16 cellular contexts compared by ENCODE assay signal in the genomic region with DNA sequence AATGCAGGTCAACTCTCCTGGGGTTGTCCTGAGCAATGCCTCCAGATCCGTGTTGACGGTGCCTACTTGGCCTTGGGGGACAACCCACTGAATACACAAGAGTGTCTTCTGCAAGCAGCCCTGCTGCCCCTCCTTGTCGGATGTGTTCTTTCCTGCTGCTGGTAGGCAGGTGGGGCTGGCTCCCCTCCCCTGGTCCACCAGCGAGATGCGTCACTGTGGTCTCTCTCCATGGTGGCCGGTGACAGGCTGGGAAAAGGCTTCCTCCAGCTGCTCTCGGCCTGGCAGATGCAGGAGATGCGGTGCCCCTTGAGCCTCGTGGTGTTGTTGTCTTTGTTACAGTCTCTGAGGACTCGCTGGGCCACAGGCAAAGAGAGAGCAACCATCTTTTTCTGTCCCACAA.
A peak's percentile ranks its signal among the peaks of the same experiment; 100 is the strongest.
DNase-seq lines count a peak whose midpoint lies in the region; ATAC-seq and TF ChIP-seq lines count a peak whose summit lies in the region.
"Had no signal": no experiment of that assay in that cellular context is flagged by ENCODE, and none has a peak within 500 bp of the region (broad histone marks: within the 10 kb centered on the region; RNA-seq: fewer than 3 reads in every experiment).

No MANE protein-coding gene starts in this region.

- TF ChIP-seq POLR2A in right lobe of liver (IDR thresholded peaks at IDR 0.05): no peak

- DNase-seq in colonic mucosa: peak; percentile 15
- peak; percentile 83 for DNase-seq in osteocyte (ENCODE audit: extremely low spot score, unreplicated experiment)
- no peak for DNase-seq in OCI-M2 (lab: John Stamatoyannopoulos, UW; ENCODE audit: unreplicated experiment)
- no peak for DNase-seq in right lobe of liver
- DNase-seq in stimulated activated naive CD4-positive, alpha-beta T cell treated with Interleukin-2 at 50 U/mL for 16 hours (lab: John Stamatoyannopoulos, UW): no peak
- DNase-seq: C1 segment of cervical spinal cord; Calu3; CD4-positive, alpha-beta memory T cell; COR-L47; DMS53; DMS79 treated with DMSO at 0.1 percent for 48 hours; GF-D8; GOT3; H7; HCEC 1CT had no signal

- TF ChIP-seq CTCF in colonic mucosa (IDR thresholded peaks at IDR 0.05) (no peak), osteocyte (IDR thresholded peaks at IDR 0.05) (no peak), right lobe of liver (IDR thresholded peaks at IDR 0.05) (no peak)

- peaks cover 8% of the 10 kb centered on the region for H3K4me1 Mint-ChIP-seq in osteocyte (ENCODE audit: unreplicated experiment)

- H3K27ac Mint-ChIP-seq in osteocyte (ENCODE audit: unreplicated experiment): no peak overlapping the region
- H3K27ac Mint-ChIP-seq: CD4-positive, alpha-beta memory T cell had no signal

- no peaks in the 10 kb centered on the region for H3K36me3 Mint-ChIP-seq in osteocyte (ENCODE audit: unreplicated experiment)

- H3K27me3 Mint-ChIP-seq in osteocyte (ENCODE audit: unreplicated experiment): peaks cover 24% of the 10 kb centered on the region
- H3K27me3 Mint-ChIP-seq: CD4-positive, alpha-beta memory T cell had no signal

- H3K27me3 ChIP-seq in colonic mucosa (no peaks in the 10 kb centered on the region), right lobe of liver (no peaks in the 10 kb centered on the region)

- H3K9me3 ChIP-seq in colonic mucosa (no peaks in the 10 kb centered on the region), right lobe of liver (no peaks in the 10 kb centered on the region)

- H3K36me3 ChIP-seq in colonic mucosa (no peaks in the 10 kb centered on the region), right lobe of liver (no peaks in the 10 kb centered on the region)

- no CpG with 5 or more reads among the region's 10 CpGs for WGBS in right lobe of liver (ENCODE audit: insufficient coverage, low coverage, low lambda C conversion rate, missing lambda C conversion rate)

- H3K4me1 ChIP-seq in colonic mucosa: peaks cover 3% of the 10 kb centered on the region
- no peaks in the 10 kb centered on the region for H3K4me1 ChIP-seq in right lobe of liver

- H3K9ac ChIP-seq in colonic mucosa (ENCODE audit: low read depth in 2 of 2, low read length in 2 of 2): no peak overlapping the region

- no peak overlapping the region for H3K27ac ChIP-seq in colonic mucosa
- no peak overlapping the region for H3K27ac ChIP-seq in right lobe of liver

- ATAC-seq in esophagus mucosa (peak; percentile 30), right lobe of liver (no peak)

- no peak overlapping the region for H3K4me3 Mint-ChIP-seq in osteocyte (ENCODE audit: unreplicated experiment)
- H3K4me3 Mint-ChIP-seq: CD4-positive, alpha-beta memory T cell had no signal

- H3K4me3 ChIP-seq in colonic mucosa (no peak overlapping the region), right lobe of liver (no peak overlapping the region)

- H3K9me3 Mint-ChIP-seq in osteocyte (ENCODE audit: unreplicated experiment): no peaks in the 10 kb centered on the region

- intact Hi-C loops in colonic mucosa (cut with DNase I) (no loop called here), right lobe of liver (cut with DNase I) (no loop called here)

Comparison
In these comparisons a context has a peak if more than half of its experiments do, and no peak if none do; other contexts are left out.
1. DNase-seq: peak in colonic mucosa (single experiment) and osteocyte (single experiment); none in OCI-M2 (single experiment), right lobe of liver (0 of 3) and stimulated activated naive CD4-positive, alpha-beta T cell treated with Interleukin-2 at 50 U/mL for 16 hours (single experiment).